ENCODE assay signal across 14 cellular contexts in the genomic region with DNA sequence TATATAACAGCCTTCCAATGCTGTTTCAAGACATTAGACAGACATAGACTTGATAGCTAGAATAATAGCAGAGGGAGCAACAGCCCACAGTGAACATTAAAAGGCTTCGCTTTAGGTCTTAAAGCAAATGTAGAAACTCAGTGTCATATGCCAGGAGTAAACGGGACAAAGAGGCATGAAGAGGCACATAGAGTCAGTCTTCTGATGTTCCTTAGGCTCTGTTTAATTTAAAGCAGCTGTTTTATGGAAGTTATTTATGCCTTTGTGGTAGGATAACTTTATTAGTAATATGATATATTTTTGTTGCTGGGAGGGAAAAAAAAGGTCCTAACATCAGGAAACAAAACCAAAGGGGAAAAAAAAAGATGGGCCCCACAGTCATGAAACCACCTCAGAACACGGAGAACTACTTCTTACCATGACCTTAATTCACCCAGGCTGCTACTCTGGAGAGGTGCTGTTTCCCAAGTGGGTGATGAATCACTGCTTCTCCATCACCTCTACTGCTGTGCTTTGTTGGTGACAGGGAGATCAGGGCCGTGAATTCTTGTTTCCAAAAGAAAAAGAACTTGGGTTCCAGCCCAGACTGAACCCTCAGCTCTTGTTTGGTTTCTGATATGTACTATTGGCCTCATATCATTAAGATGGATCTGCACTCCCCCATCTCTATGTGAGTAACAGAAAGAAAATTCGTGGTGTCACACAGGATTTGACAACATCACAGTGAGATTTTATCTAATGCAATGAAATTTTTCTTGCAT.
DNase-seq lines count a peak whose midpoint lies in the region; ATAC-seq and TF ChIP-seq lines count a peak whose summit lies in the region.
"Had no signal": no experiment of that assay in that cellular context is flagged by ENCODE, and none has a peak within 500 bp of the region (broad histone marks: within the 10 kb centered on the region; RNA-seq: fewer than 3 reads in every experiment).

No MANE protein-coding gene starts in this region.

- peaks cover 8% of the 10 kb centered on the region for H4K20me1 ChIP-seq in smooth muscle cell (ENCODE audit: low read depth)

- DNase-seq in NCI-H2171 treated with DMSO at 0.1 percent for 48 hours (lab: John Stamatoyannopoulos, UW) (peak; percentile 26), NCI-H2171 (lab: John Stamatoyannopoulos, UW) (no peak), astrocyte of the cerebellum (ENCODE audit: low read depth) (peak; percentile 91), left ventricle myocardium superior (no peak), smooth muscle cell (lab: John Stamatoyannopoulos, UW; ENCODE audit: unreplicated experiment) (no peak), coronary artery (ENCODE audit: low spot score) (no peak)
- DNase-seq in activated CD4-positive, alpha-beta T cell treated with anti-CD3 and anti-CD28 coated beads for 48 hours, result no peak
- DNase-seq: activated T-cell treated with anti-CD3 and anti-CD28 coated beads, Interleukin-2, amount 50 U/mL, for 48 hours; mucosa of descending colon; NCI-H345 had no signal

- H2AFZ ChIP-seq in smooth muscle cell (ENCODE audit: low read depth), result no peak overlapping the region

- 45% methylated on average over 5 of the region's 5 CpGs for WGBS in smooth muscle cell (ENCODE audit: low lambda C conversion rate)

- intact Hi-C loops in left ventricle myocardium superior (cut with micrococcal nuclease), result no loop called here

- H3K27me3 ChIP-seq in smooth muscle cell (ENCODE audit: low read depth), result no peaks in the 10 kb centered on the region

- in situ Hi-C loops in astrocyte of the cerebellum (cut with HindIII; ENCODE audit: low sequenced_read_pairs), result no loop called here

- peaks cover 34% of the 10 kb centered on the region for H3F3A ChIP-seq in smooth muscle cell (ENCODE audit: low read depth)

- H3K4me2 ChIP-seq in smooth muscle cell, result peak overlapping the region; percentile 58

- H3K4me3 ChIP-seq in astrocyte of the cerebellum (ENCODE audit: low read depth, low read length) (no peak overlapping the region), smooth muscle cell (no peak overlapping the region), coronary artery (no peak overlapping the region)
- H3K4me3 ChIP-seq: mucosa of descending colon had no signal

- ATAC-seq in left ventricle myocardium superior, result peak; percentile 98
- ATAC-seq in GM19395 (IDR thresholded peaks at IDR 0.05; ENCODE audit: unreplicated experiment), result no peak
- ATAC-seq: mucosa of descending colon, WTC11 had no signal

- no peaks in the 10 kb centered on the region for H3K79me2 ChIP-seq in smooth muscle cell (ENCODE audit: low read depth)

- no peaks in the 10 kb centered on the region for H3K36me3 ChIP-seq in smooth muscle cell (ENCODE audit: low read depth)

- H3K4me1 ChIP-seq in smooth muscle cell (ENCODE audit: low read depth), result no peaks in the 10 kb centered on the region

- no peak overlapping the region for H3K9ac ChIP-seq in smooth muscle cell (ENCODE audit: low read depth)

- TF ChIP-seq CTCF in astrocyte of the cerebellum (IDR thresholded peaks at IDR 0.05; ENCODE audit: low read depth, low read length, missing control alignments) (no peak), smooth muscle cell (IDR thresholded peaks at IDR 0.05; ENCODE audit: borderline replicate concordance, insufficient read depth, poor library complexity, severe bottlenecking) (no peak), coronary artery (IDR thresholded peaks at IDR 0.05) (no peak)

- H3K9me3 ChIP-seq in smooth muscle cell (replicated peaks; ENCODE audit: low read depth), result no peaks in the 10 kb centered on the region
- H3K9me3 ChIP-seq: mucosa of descending colon had no signal

- H3K27ac ChIP-seq in smooth muscle cell (ENCODE audit: low read depth) (peak overlapping the region; percentile 75), coronary artery (no peak overlapping the region)
- H3K27ac ChIP-seq: 22Rv1, RWPE1 had no signal

Comparison
In these comparisons a context has a peak if more than half of its experiments do, and no peak if none do; other contexts are left out.
1. DNase-seq: peak in NCI-H2171 treated with DMSO at 0.1 percent for 48 hours (single experiment) and astrocyte of the cerebellum (single experiment); none in NCI-H2171 (single experiment), left ventricle myocardium superior (single experiment), smooth muscle cell (single experiment), activated CD4-positive, alpha-beta T cell treated with anti-CD3 and anti-CD28 coated beads for 48 hours (single experiment) and coronary artery (single experiment).